ENCODE assay signal across 5 cellular contexts in genomic region chr2:242009846-242010566, GRCh38.
DNase-seq lines count a peak whose midpoint lies in the region; ATAC-seq, FAIRE-seq and TF ChIP-seq lines count a peak whose summit lies in the region.
"Not testable (repeated sequence)": the region's sequence is repeated elsewhere in the genome, so short reads cannot be mapped to it uniquely, and the experiment has no call there.

No MANE protein-coding gene starts in this region.

- H3K27me3 ChIP-seq in HUES6 (ENCODE audit: control insufficient read depth, insufficient read depth, low read length): not testable (repeated sequence)
- H3K27me3 ChIP-seq in K562 (ENCODE audit: control insufficient read depth in 2 of 2, insufficient read depth in 2 of 2, low read length in 2 of 2) (peaks cover 2 to 24% of the 10 kb centered on the region in 2 experiments; a peak in 3 of 5 replicates), HepG2 (ENCODE audit: control insufficient read depth in 1 of 2, insufficient read depth in 2 of 2, low read length in 2 of 2) (peaks cover 2 to 17% of the 10 kb centered on the region in 2 experiments; a peak in 4 of 5 replicates)

- H3K4me1 ChIP-seq in HUES6 (ENCODE audit: control insufficient read depth, insufficient read depth, low read length); K562 (replicated peaks in 1 of 2; ENCODE audit: control insufficient read depth in 2 of 2, insufficient read depth in 2 of 2, low read length in 2 of 2); HepG2 (ENCODE audit: insufficient read depth, low read length): not testable (repeated sequence)

- in situ Hi-C loops in K562 (cut with MboI); HepG2 (cut with HindIII; ENCODE audit: extremely low pct_ligation_motif_present, low pct_unique_long_range_greater_than_20kb): not testable (repeated sequence)

- not testable (repeated sequence) for H3K36me3 ChIP-seq in HUES6 (ENCODE audit: control insufficient read depth, insufficient read depth, low read length); K562 (ENCODE audit: control insufficient read depth, insufficient read depth, low read length); HepG2 (replicated peaks in 1 of 2; ENCODE audit: control insufficient read depth in 1 of 2, insufficient read depth in 2 of 2, low read length in 2 of 2)

- H3K4me2 ChIP-seq in K562 (ENCODE audit: insufficient read depth, low read length); HepG2 (ENCODE audit: low read depth, low read length): not testable (repeated sequence)

- H3K27me3 Mint-ChIP-seq in progenitor cell of endocrine pancreas: not testable (repeated sequence)

- H3K36me3 Mint-ChIP-seq in progenitor cell of endocrine pancreas (ENCODE audit: insufficient read depth): not testable (repeated sequence)

- H3K9me3 ChIP-seq in HUES6 (ENCODE audit: control insufficient read depth, insufficient read depth, low read depth, low read length): peaks cover 40% of the 10 kb centered on the region
- H3K9me3 ChIP-seq in K562 (replicated peaks; ENCODE audit: control insufficient read depth, insufficient read depth, low read depth, low read length); HepG2 (ENCODE audit: low read length): not testable (repeated sequence)

- not testable (repeated sequence) for TF ChIP-seq CTCF in K562 (IDR thresholded peaks at IDR 0.05 in 2 of 3, conservative IDR thresholded peaks at IDR 0.05 in 1 of 3; ENCODE audit: insufficient read depth in 2 of 3, low read depth in 1 of 3, low read length in 3 of 3); HepG2 (CRISPR knock-in tag; IDR thresholded peaks at IDR 0.05); progenitor cell of endocrine pancreas (IDR thresholded peaks at IDR 0.05; ENCODE audit: unreplicated experiment)

- H3K4me1 Mint-ChIP-seq in progenitor cell of endocrine pancreas (ENCODE audit: low read depth): not testable (repeated sequence)

- not testable (repeated sequence) for H3K79me2 ChIP-seq in K562 (ENCODE audit: control insufficient read depth, insufficient read depth, low read length); HepG2 (ENCODE audit: insufficient read depth, low read length)

- POLR2A ChIA-PET in K562 (lab: Yijun Ruan, JAX); HepG2 (lab: Yijun Ruan, JAX): not testable (repeated sequence)

- H3K4me3 Mint-ChIP-seq in progenitor cell of endocrine pancreas (ENCODE audit: low read depth): not testable (repeated sequence)

- not testable (repeated sequence) for H3K9me3 Mint-ChIP-seq in progenitor cell of endocrine pancreas (ENCODE audit: low read depth)

- DNase-seq in K562 (ENCODE audit: extremely low read depth in 1 of 4, low spot score in 3 of 4); HepG2 (ENCODE audit: low spot score); progenitor cell of endocrine pancreas (ENCODE audit: low spot score, unreplicated experiment): not testable (repeated sequence)
- peak; percentile 8 for DNase-seq in mesenteric fat pad (ENCODE audit: low spot score)

- TF ChIP-seq RAD21 in K562 (CRISPR knock-in tag; conservative IDR thresholded peaks at IDR 0.05 in 1 of 2, IDR thresholded peaks at IDR 0.05 in 1 of 2); HepG2 (CRISPR knock-in tag; IDR thresholded peaks at IDR 0.05): not testable (repeated sequence)

- not testable (repeated sequence) for H3K9me1 ChIP-seq in K562 (ENCODE audit: control insufficient read depth, insufficient read depth, low read length)

- not testable (repeated sequence) for BruUV-seq in K562 (replicated peaks; lab: Mats Ljungman, UMichigan); HepG2 (replicated peaks; lab: Mats Ljungman, UMichigan)

- CTCF ChIA-PET in K562 (lab: Yijun Ruan, JAX; ENCODE audit: low intra/inter-chr PET ratio): interaction anchor here (0.6 kb wide), 1 partner anchor 361 kb away, joined by 3 read pairs; no protein-coding TSS in a partner anchor
- CTCF ChIA-PET in HepG2 (lab: Yijun Ruan, JAX; ENCODE audit: low intra/inter-chr PET ratio, low total read pairs): not testable (repeated sequence)

- H4K20me1 ChIP-seq in K562 (replicated peaks; ENCODE audit: control insufficient read depth, insufficient read depth, low read length); HepG2 (ENCODE audit: insufficient read depth, low read length): not testable (repeated sequence)

- WGBS in K562 (ENCODE audit: insufficient coverage, low coverage, missing lambda C conversion rate): 92% methylated on average over 9 of the region's 42 CpGs
- WGBS in HepG2 (ENCODE audit: low lambda C conversion rate): 82% methylated on average over 39 of the region's 42 CpGs

- TF ChIP-seq EP300 in K562 (IDR thresholded peaks at IDR 0.05; ENCODE audit: low read length); HepG2 (IDR thresholded peaks at IDR 0.05; ENCODE audit: low read depth in 2 of 2, low read length in 2 of 2); HepG2 (CRISPR knock-in tag; IDR thresholded peaks at IDR 0.05; ENCODE audit: borderline replicate concordance): not testable (repeated sequence)

- ATAC-seq in K562, HepG2: not testable (repeated sequence)

- not testable (repeated sequence) for H2AFZ ChIP-seq in K562 (ENCODE audit: low read depth, low read length); HepG2 (ENCODE audit: low read length)

- peak overlapping the region; percentile 23; the same call in 1 of the 2 replicates for H3K4me3 ChIP-seq in HUES6 (ENCODE audit: low read depth, low read length)
- H3K4me3 ChIP-seq in K562; HepG2 (replicated peaks in 1 of 3; ENCODE audit: insufficient read depth in 1 of 3, low read depth in 2 of 3, low read length in 3 of 3): not testable (repeated sequence)

- intact Hi-C loops in K562 (cut with micrococcal nuclease); HepG2 (cut with micrococcal nuclease; ENCODE audit: unreplicated experiment): not testable (repeated sequence)

- TF ChIP-seq POLR2A in K562 (conservative IDR thresholded peaks at IDR 0.05); HepG2 (IDR thresholded peaks at IDR 0.05; ENCODE audit: insufficient read depth in 1 of 2, low read depth in 2 of 2, low read length in 2 of 2): not testable (repeated sequence)

- peak overlapping the region; percentile 74 for H3K27ac Mint-ChIP-seq in progenitor cell of endocrine pancreas

- H3K27ac ChIP-seq in HUES6 (ENCODE audit: low read depth, low read length); K562 (ENCODE audit: extremely low read depth, low read depth, low read length); HepG2 (ENCODE audit: extremely low read length, insufficient read depth, low read length): not testable (repeated sequence)

- FAIRE-seq in K562 (lab: Jason Lieb, UNC); HepG2 (lab: Jason Lieb, UNC): not testable (repeated sequence)

- H3K9ac ChIP-seq in HUES6 (ENCODE audit: low read length); K562 (ENCODE audit: insufficient read depth in 1 of 2, low read depth in 2 of 2, low read length in 2 of 2); HepG2 (ENCODE audit: insufficient read depth, low read depth, low read length): not testable (repeated sequence)

TF ChIP-seq in K562, 482 proteins besides CTCF, POLR2A, EP300 and RAD21:
- peak; percentile 94 for TF ChIP-seq ZKSCAN1 (IDR thresholded peaks at IDR 0.05; ENCODE audit: low read depth, low read length)

TF ChIP-seq in HepG2, 621 proteins besides CTCF, POLR2A, EP300 and RAD21:
- 0 out of 2 replicates have a peak, but pooled peaks have one; percentile 76 for TF ChIP-seq ZMYM2 (CRISPR knock-in tag; IDR thresholded peaks at IDR 0.05)
- TF ChIP-seq ZKSCAN1 (IDR thresholded peaks at IDR 0.05; ENCODE audit: low read length): peak; percentile 60
